1 cellular context compared by ENCODE assay signal in the genomic region with DNA sequence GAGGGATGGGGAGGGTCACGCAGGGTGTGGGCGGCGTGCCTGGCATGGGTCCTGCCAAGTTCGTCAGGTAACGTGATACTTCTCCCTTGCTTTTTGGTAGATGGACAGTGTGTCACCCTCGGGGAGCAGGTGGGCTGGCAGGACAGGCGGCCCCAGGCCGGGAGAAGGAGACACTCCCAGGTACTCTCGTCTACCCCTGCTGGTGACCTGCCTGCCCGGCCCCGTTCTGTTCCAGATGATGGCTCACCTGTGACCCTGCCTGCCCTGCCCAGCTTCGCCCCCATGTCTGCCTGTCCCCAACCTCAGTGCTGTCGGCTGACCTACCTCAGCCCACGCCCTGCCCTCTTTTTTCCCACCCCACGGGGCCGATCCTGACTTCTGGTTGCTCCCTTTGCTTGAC.
TF ChIP-seq lines count a peak whose summit lies in the region.

No MANE protein-coding gene starts in this region.

TF ChIP-seq in HepG2, 621 proteins besides CTCF, POLR2A, EP300 and RAD21 (continued from another document):
- TF ChIP-seq, protein P1, sequence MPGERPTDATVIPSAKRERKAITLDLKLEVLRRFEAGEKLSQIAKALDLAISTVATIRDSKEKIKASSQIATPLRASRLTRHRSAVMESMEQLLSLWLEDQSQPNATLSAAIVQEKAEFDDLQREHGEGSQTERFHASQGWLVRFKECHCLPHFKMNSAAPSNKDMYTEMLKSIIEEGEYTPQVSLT (CRISPR knock-in tag; IDR thresholded peaks at IDR 0.05; ENCODE audit: borderline replicate concordance, low read depth): no peak
